Comparison of ENCODE assay signal across 24 cellular contexts in the genomic region with DNA sequence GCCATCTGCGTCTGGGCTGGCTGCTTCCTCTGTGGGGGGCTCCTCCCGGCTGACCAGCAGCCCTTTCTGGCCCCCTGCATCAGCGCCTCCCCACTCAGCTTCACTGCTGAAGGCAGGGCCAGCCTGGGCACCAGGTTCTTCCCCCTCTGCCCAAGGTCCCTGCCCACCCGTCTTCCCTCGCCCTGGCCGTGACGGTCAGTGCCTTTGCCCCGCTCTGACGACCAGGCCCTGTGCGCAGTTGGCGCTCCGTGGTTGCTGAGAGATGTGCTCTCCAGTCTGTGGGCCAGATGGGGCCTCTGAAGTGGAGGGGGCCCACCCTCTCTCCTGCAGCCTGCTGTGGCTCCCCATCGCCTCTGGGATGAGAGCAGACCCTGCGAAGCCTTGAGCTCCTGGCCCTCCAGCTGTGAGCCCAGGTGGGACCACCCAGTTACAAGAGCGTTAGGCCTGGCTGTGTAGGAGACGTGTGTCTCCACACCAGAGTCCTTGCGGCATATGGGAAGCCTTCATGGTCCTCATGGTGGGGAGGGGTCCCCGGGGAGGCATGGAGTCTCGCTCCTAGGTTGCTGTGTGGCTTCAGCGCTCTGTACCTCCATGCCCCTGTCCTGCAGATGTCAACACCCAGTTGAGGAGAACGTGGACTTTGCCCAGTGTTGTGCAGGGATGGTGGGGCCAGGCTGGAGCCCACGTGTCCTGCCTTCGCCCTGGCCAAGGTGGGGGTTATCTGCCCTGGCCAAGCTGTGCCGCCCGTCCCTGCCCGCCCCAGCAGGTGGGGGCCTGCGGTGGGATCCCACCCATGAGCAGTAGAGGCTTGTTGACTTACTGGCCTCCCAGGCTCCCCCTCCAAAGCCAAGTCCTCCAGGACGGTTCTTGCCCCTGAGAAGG. TPM values are rescaled to one million over a fixed set of nuclear protein-coding genes. Genes with fewer than 3 reads are reported as not detected.
DNase-seq lines count a peak whose midpoint lies in the region; ATAC-seq, FAIRE-seq and TF ChIP-seq lines count a peak whose summit lies in the region.
"Had no signal": no experiment of that assay in that cellular context is flagged by ENCODE, and none has a peak within 500 bp of the region (broad histone marks: within the 10 kb centered on the region; RNA-seq: fewer than 3 reads in every experiment).

No MANE protein-coding gene starts in this region.

- H4K20me1 ChIP-seq in BLaER1 treated with 17β-estradiol and CSF1 and Interleukin-3, amounts not matched to agents 10 nM and 100 nM, result peaks cover 73 to 100% (median 98%) of the 10 kb centered on the region in 11 experiments; a peak in 20 of 22 replicates

- FAIRE-seq in kidney (lab: Jason Lieb, UNC), result no peak
- FAIRE-seq in pancreas (lab: Jason Lieb, UNC), result no peak

- no peak for DNase-seq in Panc1 (ENCODE audit: low read depth, low spot score)
- no peak for DNase-seq in kidney
- DNase-seq in pancreas, result peak in 1 of 6 donors; percentile 64
- DNase-seq in activated CD4-positive, alpha-beta T cell treated with anti-CD3 and anti-CD28 coated beads for 48 hours, result no peak
- no peak for DNase-seq in T-helper 9 cell
- DNase-seq: ACHN; activated CD4-positive, alpha-beta T cell treated with anti-CD3 and anti-CD28 coated beads for 4 hours; activated effector memory CD4-positive, alpha-beta T cell treated with anti-CD3 and anti-CD28 coated beads, Interleukin-2, amount 50 U/mL, for 16 hours; activated naive CD8-positive, alpha-beta T cell treated with anti-CD3 and anti-CD28 coated beads for 36 hours; activated T-cell treated with anti-CD3 and anti-CD28 coated beads, Interleukin-2, amount 50 U/mL, for 1 hour; effector memory CD4-positive, alpha-beta T cell; HCEC 1CT; kidney glomerular epithelial cell; mesendoderm; naive B cell; NCI-H1417; NCI-H2081; NCI-H226; NCI-H748 treated with DMSO at 0.1 percent for 48 hours; nucleus accumbens had no signal

- no TSS peak for BruUV-seq in Panc1 (replicated peaks; lab: Mats Ljungman, UMichigan)

- peak overlapping the region; percentile 13 to 96 (median 89); a peak in 21 of 22 replicates for H3K4me2 ChIP-seq in BLaER1 treated with 17β-estradiol and CSF1 and Interleukin-3, amounts not matched to agents 10 nM and 100 nM
- H3K4me2 ChIP-seq: KMS-11 had no signal

- 78 to 82% methylated on average over 27 to 28 of the region's 28 CpGs for WGBS in pancreas, 2 donors

- POLR2A ChIA-PET in Panc1 (lab: Charles Lee), result interaction anchor here (0.9 kb wide), 1 partner anchor 16 kb away, joined by 4 read pairs; no protein-coding TSS in a partner anchor

- H3K27me3 ChIP-seq in BLaER1 treated with 17β-estradiol and CSF1 and Interleukin-3, amounts not matched to agents 10 nM and 100 nM, result peaks cover 0 to 45% (median 0%) of the 10 kb centered on the region in 11 experiments; a peak in 4 of 22 replicates
- no peaks in the 10 kb centered on the region for H3K27me3 ChIP-seq in Panc1 (ENCODE audit: control insufficient read depth, insufficient read depth, low read length)
- no peaks in the 10 kb centered on the region for H3K27me3 ChIP-seq in pancreas

- H3K27ac ChIP-seq in BLaER1 treated with 17β-estradiol and CSF1 and Interleukin-3, amounts not matched to agents 10 nM and 100 nM, result peak overlapping the region in 7 of 11 experiments; percentile 31 to 71 (median 68); a peak in 11 of 22 replicates
- H3K27ac ChIP-seq in Panc1 (ENCODE audit: low read length), result peak overlapping the region; percentile 95
- H3K27ac ChIP-seq in kidney (ENCODE audit: low read depth in 2 of 2, low read length in 2 of 2), result peak overlapping the region; percentile 59 to 63
- peak overlapping the region; percentile 31 to 71 (median 53) for H3K27ac ChIP-seq in pancreas
- H3K27ac ChIP-seq: KMS-11 had no signal

- H3K4me1 ChIP-seq in BLaER1 treated with 17β-estradiol and CSF1 and Interleukin-3, amounts not matched to agents 10 nM and 100 nM, result peaks cover 79 to 100% (median 100%) of the 10 kb centered on the region in 10 experiments
- H3K4me1 ChIP-seq in Panc1 (ENCODE audit: control insufficient read depth, insufficient read depth, low read length) (peaks cover 88% of the 10 kb centered on the region), kidney (ENCODE audit: control insufficient read depth in 1 of 2, insufficient read depth in 1 of 2, low read depth in 1 of 2, low read length in 2 of 2) (peaks cover 53 to 62% of the 10 kb centered on the region in 2 donors), pancreas (peaks cover 25 to 33% (median 28%) of the 10 kb centered on the region in 3 donors)

- no peak overlapping the region; a peak in 2 of 20 replicates for H3K4me3 ChIP-seq in BLaER1 treated with 17β-estradiol and CSF1 and Interleukin-3, amounts not matched to agents 10 nM and 100 nM
- H3K4me3 ChIP-seq in Panc1 (ENCODE audit: low read depth in 2 of 2, low read length in 2 of 2) (no peak overlapping the region), kidney (ENCODE audit: low read length in 2 of 2) (no peak overlapping the region), pancreas (no peak overlapping the region)

- intact Hi-C loops in Panc1 (cut with micrococcal nuclease; ENCODE audit: unreplicated experiment) (no loop called here), kidney (cut with DNase I) (no loop called here), pancreas (cut with DNase I) (no loop called here)

- peak overlapping the region in 9 of 11 experiments; percentile 12 to 69 (median 50); a peak in 14 of 22 replicates for H3K9ac ChIP-seq in BLaER1 treated with 17β-estradiol and CSF1 and Interleukin-3, amounts not matched to agents 10 nM and 100 nM
- no peak overlapping the region for H3K9ac ChIP-seq in kidney (ENCODE audit: low read length in 2 of 2)
- H3K9ac ChIP-seq: KMS-11 had no signal

- ATAC-seq in Panc1, result no peak
- no peak for ATAC-seq in pancreas
- no peak for ATAC-seq in HG02852 (IDR thresholded peaks at IDR 0.05; ENCODE audit: unreplicated experiment)
- ATAC-seq in GM21367 (IDR thresholded peaks at IDR 0.05; ENCODE audit: unreplicated experiment), result no peak

- CTCF ChIA-PET in Panc1 (lab: Charles Lee), result interaction anchor here (1.3 kb wide), 1 partner anchor 13 kb away, joined by 3 read pairs; no protein-coding TSS in a partner anchor

- TF ChIP-seq CTCF in Panc1 (IDR thresholded peaks at IDR 0.05) (no peak), kidney (IDR thresholded peaks at IDR 0.05; ENCODE audit: borderline replicate concordance, extremely low read depth, insufficient read depth) (no peak), pancreas (IDR thresholded peaks at IDR 0.05) (no peak)

- H3K36me3 ChIP-seq in BLaER1 treated with 17β-estradiol and CSF1 and Interleukin-3, amounts not matched to agents 10 nM and 100 nM, result peaks cover 0 to 19% (median 4%) of the 10 kb centered on the region in 11 experiments; a peak in 9 of 22 replicates
- H3K36me3 ChIP-seq in Panc1 (ENCODE audit: control insufficient read depth, insufficient read depth, low read length) (no peaks in the 10 kb centered on the region), kidney (ENCODE audit: control insufficient read depth in 1 of 2, insufficient read depth in 2 of 2, low read length in 2 of 2) (no peaks in the 10 kb centered on the region), pancreas (no peaks in the 10 kb centered on the region)

- in situ Hi-C loops in Panc1 (cut with HindIII; ENCODE audit: low pct_unique_long_range_greater_than_20kb, low sequenced_read_pairs), result no loop called here

- no peaks in the 10 kb centered on the region for H3K9me3 ChIP-seq in BLaER1 treated with 17β-estradiol and CSF1 and Interleukin-3, amounts not matched to agents 10 nM and 100 nM (replicated peaks in 1 of 11)
- H3K9me3 ChIP-seq in Panc1 (ENCODE audit: control insufficient read depth, insufficient read depth, low read depth, low read length) (no peaks in the 10 kb centered on the region), kidney (ENCODE audit: control insufficient read depth in 1 of 2, low read length in 2 of 2) (no peaks in the 10 kb centered on the region), pancreas (no peaks in the 10 kb centered on the region)

RNA-seq across cellular contexts. Expression of a gene that starts 14.2 kb away (rescaled TPM):
- total RNA-seq in Panc1 (2021; ENCODE audit: unreplicated experiment), result 171 TPM
- polyA plus RNA-seq in Panc1 (2012; ENCODE audit: insufficient read length), result 357 TPM
- 71.3 TPM for total RNA-seq in kidney
- polyA plus RNA-seq in kidney (ENCODE audit: insufficient read depth, low read depth, low replicate concordance), result 55.4 TPM
- 10 to 100 TPM; 27.4 to 50.6 (median 31.3) TPM for total RNA-seq in pancreas
- polyA plus RNA-seq in pancreas, result 10 to 100 TPM; 43.7 to 62.8 TPM

RNA-seq across cellular contexts. Expression of a gene that starts 54.8 kb away (rescaled TPM):
- total RNA-seq in Panc1 (2021; ENCODE audit: unreplicated experiment), result 53.1 TPM
- 48.1 TPM for polyA plus RNA-seq in Panc1 (2012; ENCODE audit: insufficient read length)
- total RNA-seq in kidney, result 31.7 TPM
- polyA plus RNA-seq in kidney (ENCODE audit: insufficient read depth, low read depth, low replicate concordance), result 18.6 TPM
- total RNA-seq in pancreas, result 10 to 100 TPM; 12.4 to 19.9 (median 16.6) TPM
- 10 to 100 TPM; 19.0 to 20.3 TPM for polyA plus RNA-seq in pancreas

Comparison
In these comparisons a context has a peak if more than half of its experiments do, and no peak if none do; other contexts are left out.
1. H3K9ac ChIP-seq: peak in BLaER1 treated with 17β-estradiol and CSF1 and Interleukin-3, amounts not matched to agents 10 nM and 100 nM (9 of 11); none in kidney (0 of 2).
2. Peak in every context shown above with its lines, with median percentiles within 50 percentile points of each other: H3K27ac ChIP-seq.